Comparison of ENCODE assay signal across 8 cellular contexts in genomic region chr22:36856121-36856791, GRCh38. TPM values are rescaled to one million over a fixed set of nuclear protein-coding genes. Genes with fewer than 3 reads are reported as not detected.
DNase-seq lines count a peak whose midpoint lies in the region; ATAC-seq and TF ChIP-seq lines count a peak whose summit lies in the region.

No MANE protein-coding gene starts in this region.

- peaks cover 23% of the 10 kb centered on the region in 2 donors for H3K4me1 Mint-ChIP-seq in effector memory CD8-positive, alpha-beta T cell (ENCODE audit: low read depth in 2 of 2)
- H3K4me1 Mint-ChIP-seq in mesothelial cell of epicardium, result peaks cover 6% of the 10 kb centered on the region

- peaks cover 7 to 9% of the 10 kb centered on the region in 2 donors for H3K27me3 Mint-ChIP-seq in effector memory CD8-positive, alpha-beta T cell
- H3K27me3 Mint-ChIP-seq in mesothelial cell of epicardium (ENCODE audit: low read depth), result peaks cover 26% of the 10 kb centered on the region

- TF ChIP-seq CTCF in mesothelial cell of epicardium (IDR thresholded peaks at IDR 0.05; ENCODE audit: unreplicated experiment), result peak; percentile 100

- H3K27ac Mint-ChIP-seq in effector memory CD8-positive, alpha-beta T cell, result no peak overlapping the region
- peak overlapping the region; percentile 11 for H3K27ac Mint-ChIP-seq in mesothelial cell of epicardium

- peak overlapping the region; percentile 2 to 28 for H3K4me3 Mint-ChIP-seq in effector memory CD8-positive, alpha-beta T cell
- no peak overlapping the region for H3K4me3 Mint-ChIP-seq in mesothelial cell of epicardium

- peaks cover 3% of the 10 kb centered on the region for H3K36me3 Mint-ChIP-seq in effector memory CD8-positive, alpha-beta T cell (ENCODE audit: insufficient read depth)
- no peaks in the 10 kb centered on the region for H3K36me3 Mint-ChIP-seq in mesothelial cell of epicardium

- DNase-seq in EH (ENCODE audit: low read depth) (peak; percentile 81), HUDEP-2 (lab: John Stamatoyannopoulos, UW; ENCODE audit: unreplicated experiment in 76 of 76) (peak in 74 of 76 experiments; percentile 24 to 97 (median 83)), NOMO-1 treated with dmso at 0.1 percent for 144 hours (lab: John Stamatoyannopoulos, UW; ENCODE audit: unreplicated experiment) (peak; percentile 79), mesothelial cell of epicardium (ENCODE audit: low spot score in 2 of 2, unreplicated experiment in 2 of 2) (peak; percentile 95 to 99)
- DNase-seq in activated CD8-positive, alpha-beta memory T cell treated with anti-CD3 and anti-CD28 coated beads for 4 hours (ENCODE audit: low read depth in 2 of 2), result peak; percentile 83 to 86
- DNase-seq in effector memory CD8-positive, alpha-beta T cell, result peak; percentile 94 to 95 (median 94)
- DNase-seq in stimulated activated CD8-positive, alpha-beta memory T cell treated with anti-CD3 and anti-CD28 coated beads, Interleukin-2, amount 100 ng/mL, for 48 hours (ENCODE audit: low read depth in 2 of 2), result peak; percentile 90 to 93

- peak; percentile 76 for ATAC-seq in effector memory CD8-positive, alpha-beta T cell (replicated peaks)
- no peak for ATAC-seq in GM21786 (IDR thresholded peaks at IDR 0.05; ENCODE audit: unreplicated experiment)

- no peaks in the 10 kb centered on the region for H3K9me3 Mint-ChIP-seq in effector memory CD8-positive, alpha-beta T cell
- H3K9me3 Mint-ChIP-seq in mesothelial cell of epicardium, result no peaks in the 10 kb centered on the region

RNA-seq across cellular contexts. Expression of gene NCF4, which starts 4.5 kb away (rescaled TPM):
- not detected in 3 replicates for total RNA-seq in mesothelial cell of epicardium

RNA-seq across cellular contexts. Expression of gene PVALB, which starts 39.4 kb away (rescaled TPM):
- total RNA-seq in mesothelial cell of epicardium, result not detected in 3 replicates

RNA-seq across cellular contexts. Expression of gene CSF2RB, which starts 57.2 kb away (rescaled TPM):
- total RNA-seq in mesothelial cell of epicardium, result 0.38 to 0.56 TPM (median 0.38 TPM) in 3 replicates
